In genomic region chr4:89489338-89489771, GRCh38 we compare ENCODE assay signal across 22 cellular contexts.
A peak's percentile ranks its signal among the peaks of the same experiment; 100 is the strongest.
DNase-seq lines count a peak whose midpoint lies in the region; ATAC-seq, FAIRE-seq and TF ChIP-seq lines count a peak whose summit lies in the region.
"Had no signal": no experiment of that assay in that cellular context is flagged by ENCODE, and none has a peak within 500 bp of the region (broad histone marks: within the 10 kb centered on the region; RNA-seq: fewer than 3 reads in every experiment).

No MANE protein-coding gene starts in this region.

- H3K9ac ChIP-seq in HepG2 (ENCODE audit: insufficient read depth, low read depth, low read length) = no peak overlapping the region
- H3K9ac ChIP-seq: BLaER1 had no signal

- TF ChIP-seq CTCF in HepG2 (CRISPR knock-in tag; IDR thresholded peaks at IDR 0.05) = no peak
- no peak for TF ChIP-seq CTCF in testis (IDR thresholded peaks at IDR 0.05)

- DNase-seq in Right ventricle myocardium inferior (ENCODE audit: missing footprints) = peak; percentile 65
- no peak for DNase-seq in cardiac septum (ENCODE audit: low spot score)
- peak; percentile 75 for DNase-seq in glomerular endothelial cell (ENCODE audit: extremely low read depth, low read depth, low spot score)
- no peak for DNase-seq in HepG2 (ENCODE audit: low spot score)
- peak; percentile 22 for DNase-seq in testis
- no peak for DNase-seq in ACHN
- no peak for DNase-seq in NCI-H2196 treated with DMSO at 0.1 percent for 48 hours (lab: John Stamatoyannopoulos, UW; ENCODE audit: unreplicated experiment)
- DNase-seq in HCEC 1CT = no peak
- DNase-seq: activated CD4-positive, alpha-beta T cell treated with anti-CD3 and anti-CD28 coated beads for 1 hour; activated naive CD8-positive, alpha-beta T cell treated with anti-CD3 and anti-CD28 coated beads for 36 hours; foreskin fibroblast; MM.1S; NCI-H146; NCI-H774; spleen; substantia nigra; T1000 had no signal

- no peaks in the 10 kb centered on the region; a peak in 2 of 5 replicates for H3K27me3 ChIP-seq in HepG2 (ENCODE audit: control insufficient read depth in 1 of 2, insufficient read depth in 2 of 2, low read length in 2 of 2)
- H3K27me3 ChIP-seq in testis = no peaks in the 10 kb centered on the region
- H3K27me3 ChIP-seq: BLaER1, spleen had no signal

- BruUV-seq in HepG2 (replicated peaks; lab: Mats Ljungman, UMichigan) = no TSS peak

- TF ChIP-seq POLR2A in HepG2 (IDR thresholded peaks at IDR 0.05; ENCODE audit: insufficient read depth in 1 of 2, low read depth in 2 of 2, low read length in 2 of 2) = no peak
- no peak for TF ChIP-seq POLR2A in testis (IDR thresholded peaks at IDR 0.05)

- H3K79me2 ChIP-seq in HepG2 (ENCODE audit: insufficient read depth, low read length) = no peaks in the 10 kb centered on the region

- H4K20me1 ChIP-seq in HepG2 (ENCODE audit: insufficient read depth, low read length) = no peaks in the 10 kb centered on the region
- H4K20me1 ChIP-seq: BLaER1 had no signal

- H3K4me2 ChIP-seq in HepG2 (ENCODE audit: low read depth, low read length) = no peak overlapping the region
- H3K4me2 ChIP-seq: BLaER1 had no signal

- no peak for TF ChIP-seq RAD21 in HepG2 (CRISPR knock-in tag; IDR thresholded peaks at IDR 0.05)

- no peak overlapping the region for H2AFZ ChIP-seq in HepG2 (ENCODE audit: low read length)

- ATAC-seq in Right ventricle myocardium inferior = peak; percentile 37
- peak; percentile 54; the same call in 2 of the 3 replicates for ATAC-seq in HepG2

- CTCF ChIA-PET in HepG2 (lab: Yijun Ruan, JAX; ENCODE audit: low intra/inter-chr PET ratio, low total read pairs) = no interaction called here

- H3K4me3 ChIP-seq in HepG2 (replicated peaks in 1 of 3; ENCODE audit: insufficient read depth in 1 of 3, low read depth in 2 of 3, low read length in 3 of 3) (no peak overlapping the region), testis (peak overlapping the region in 1 of 2 donors; percentile 54)
- H3K4me3 ChIP-seq: BLaER1, coronary artery, SK-N-MC, spleen had no signal

- H3K4me1 ChIP-seq in HepG2 (ENCODE audit: insufficient read depth, low read length) = no peaks in the 10 kb centered on the region
- H3K4me1 ChIP-seq in testis = no peaks in the 10 kb centered on the region
- H3K4me1 ChIP-seq: BLaER1 had no signal

- no peaks in the 10 kb centered on the region for H3K36me3 ChIP-seq in HepG2 (replicated peaks in 1 of 2; ENCODE audit: control insufficient read depth in 1 of 2, insufficient read depth in 2 of 2, low read length in 2 of 2)
- no peaks in the 10 kb centered on the region for H3K36me3 ChIP-seq in testis (ENCODE audit: low read depth, missing control alignments)
- H3K36me3 ChIP-seq: BLaER1, spleen had no signal

- 44% methylated on average over 13 of the region's 13 CpGs for WGBS in HepG2 (ENCODE audit: low lambda C conversion rate)
- 29 to 71% methylated on average over 12 to 13 of the region's 13 CpGs for WGBS in testis, 2 donors

- intact Hi-C loops in Right ventricle myocardium inferior (cut with DNase I) (no loop called here), cardiac septum (cut with DNase I) (no loop called here), HepG2 (cut with micrococcal nuclease; ENCODE audit: unreplicated experiment) (no loop called here), testis (cut with DNase I; ENCODE audit: low total_unique reads) (no loop called here)

- in situ Hi-C loops in HepG2 (cut with HindIII; ENCODE audit: extremely low pct_ligation_motif_present, low pct_unique_long_range_greater_than_20kb) = no loop called here
- in situ Hi-C loops in ACHN (cut with HindIII; ENCODE audit: low pct_ligation_motif_present, low pct_unique_long_range_greater_than_20kb, low sequenced_read_pairs) = no loop called here

- H3K27ac ChIP-seq in HepG2 (ENCODE audit: extremely low read length, insufficient read depth, low read length) (no peak overlapping the region), testis (no peak overlapping the region)
- H3K27ac ChIP-seq: BLaER1, coronary artery, HL-60, SK-N-MC, spleen had no signal

- no peak for FAIRE-seq in HepG2 (lab: Jason Lieb, UNC)
- FAIRE-seq: A204.1 had no signal

- H3K9me3 ChIP-seq in HepG2 (ENCODE audit: low read length) (no peaks in the 10 kb centered on the region), testis (no peaks in the 10 kb centered on the region)

- TF ChIP-seq EP300 in HepG2 (IDR thresholded peaks at IDR 0.05; ENCODE audit: low read depth in 2 of 2, low read length in 2 of 2) = no peak
- no peak for TF ChIP-seq EP300 in HepG2 (CRISPR knock-in tag; IDR thresholded peaks at IDR 0.05; ENCODE audit: borderline replicate concordance)

- POLR2A ChIA-PET in HepG2 (lab: Yijun Ruan, JAX) = no interaction called here

TF ChIP-seq in HepG2, 621 proteins besides CTCF, POLR2A, EP300 and RAD21:
- TF ChIP-seq ETS1 (CRISPR knock-in tag; IDR thresholded peaks at IDR 0.05) (no peak), HOXD1 (CRISPR knock-in tag; IDR thresholded peaks at IDR 0.05) (no peak), TFDP1 (CRISPR knock-in tag; IDR thresholded peaks at IDR 0.05; ENCODE audit: borderline replicate concordance) (no peak), YY1 (IDR thresholded peaks at IDR 0.05; ENCODE audit: insufficient read depth, insufficient replicate concordance, low read depth, low read length) (no peak), ATF1 (CRISPR knock-in tag; IDR thresholded peaks at IDR 0.05) (no peak), ZC3H13 (CRISPR knock-in tag; IDR thresholded peaks at IDR 0.05) (no peak), E2F2 (CRISPR knock-in tag; IDR thresholded peaks at IDR 0.05; ENCODE audit: borderline replicate concordance) (no peak), SAP130 (CRISPR knock-in tag; IDR thresholded peaks at IDR 0.05; ENCODE audit: low read depth) (no peak), SKIL (CRISPR knock-in tag; IDR thresholded peaks at IDR 0.05; ENCODE audit: borderline replicate concordance) (no peak), DMAP1 (CRISPR knock-in tag; IDR thresholded peaks at IDR 0.05) (no peak), SRY (CRISPR knock-in tag; IDR thresholded peaks at IDR 0.05) (no peak), ZFP41 (CRISPR knock-in tag; IDR thresholded peaks at IDR 0.05; ENCODE audit: borderline replicate concordance) (no peak), ELF4 (CRISPR knock-in tag; IDR thresholded peaks at IDR 0.05; ENCODE audit: borderline replicate concordance) (no peak), CSRNP2 (CRISPR knock-in tag; conservative IDR thresholded peaks at IDR 0.05; ENCODE audit: low read depth) (no peak)

Comparison
In these comparisons a context has a peak if more than half of its experiments do, and no peak if none do; other contexts are left out.
1. DNase-seq: peak in Right ventricle myocardium inferior (single experiment), glomerular endothelial cell (single experiment) and testis (single experiment); none in cardiac septum (single experiment), HepG2 (single experiment), ACHN (single experiment), NCI-H2196 treated with DMSO at 0.1 percent for 48 hours (single experiment) and HCEC 1CT (single experiment).